Comparison of ENCODE assay signal across 1 cellular context in genomic region chr1:202807926-202808757, GRCh38.
TF ChIP-seq lines count a peak whose summit lies in the region.

TSS of gene KDM5B (minus strand) at chr1:202808421. CDS start at chr1:202808305, 116 bp downstream.

TF ChIP-seq in WTC11, 78 proteins besides CTCF, POLR2A, EP300 and RAD21 (continued from another document and continues in another):
- TF ChIP-seq AFF4 (CRISPR knock-in tag; IDR thresholded peaks at IDR 0.05; ENCODE audit: borderline replicate concordance) (0 out of 2 replicates have a peak, but pooled peaks have one; percentile 28), IRF1 (CRISPR knock-in tag; IDR thresholded peaks at IDR 0.05) (no peak), ETV6 (CRISPR knock-in tag; IDR thresholded peaks at IDR 0.05) (peak; percentile 56; the same call in 1 of the 2 replicates), CBFB (CRISPR knock-in tag; IDR thresholded peaks at IDR 0.05; ENCODE audit: low read depth) (no peak), ZNF232 (CRISPR knock-in tag; IDR thresholded peaks at IDR 0.05) (peak; percentile 75; the same call in 1 of the 2 replicates), SP1 (CRISPR knock-in tag; conservative IDR thresholded peaks at IDR 0.05) (peak; percentile 98), STAT6 (CRISPR knock-in tag; conservative IDR thresholded peaks at IDR 0.05; ENCODE audit: low read depth) (no peak), GTF2I (CRISPR knock-in tag; conservative IDR thresholded peaks at IDR 0.05) (no peak), E2F5 (CRISPR knock-in tag; IDR thresholded peaks at IDR 0.05) (peak; percentile 76), TEAD4 (CRISPR knock-in tag; IDR thresholded peaks at IDR 0.05) (no peak), ZNF138 (CRISPR knock-in tag; conservative IDR thresholded peaks at IDR 0.05) (no peak), CDX4 (CRISPR knock-in tag; IDR thresholded peaks at IDR 0.05; ENCODE audit: borderline replicate concordance) (no peak), NFATC4 (CRISPR knock-in tag; IDR thresholded peaks at IDR 0.05) (no peak), KAT7 (CRISPR knock-in tag; IDR thresholded peaks at IDR 0.05; ENCODE audit: borderline replicate concordance) (no peak), JUN (CRISPR knock-in tag; IDR thresholded peaks at IDR 0.05) (peak; percentile 47; the same call in 1 of the 2 replicates), PRDM15 (CRISPR knock-in tag; IDR thresholded peaks at IDR 0.05) (no peak), NFYB (CRISPR knock-in tag; conservative IDR thresholded peaks at IDR 0.05; ENCODE audit: low read depth) (no peak; the same call in 1 of the 2 replicates), ATF2 (CRISPR knock-in tag; IDR thresholded peaks at IDR 0.05; ENCODE audit: borderline replicate concordance, low read depth) (no peak), HMGXB4 (CRISPR knock-in tag; IDR thresholded peaks at IDR 0.05) (peak; percentile 90), CREB1 (CRISPR knock-in tag; IDR thresholded peaks at IDR 0.05) (peak; percentile 46; the same call in 1 of the 2 replicates), USF2 (CRISPR knock-in tag; IDR thresholded peaks at IDR 0.05) (peak; percentile 43; the same call in 1 of the 2 replicates), ZNF423 (CRISPR knock-in tag; IDR thresholded peaks at IDR 0.05) (no peak), ZNF263 (CRISPR knock-in tag; IDR thresholded peaks at IDR 0.05; ENCODE audit: low read depth) (peak; percentile 45; the same call in 1 of the 2 replicates), NR2C2 (CRISPR knock-in tag; IDR thresholded peaks at IDR 0.05) (no peak), TCF7 (CRISPR knock-in tag; IDR thresholded peaks at IDR 0.05; ENCODE audit: low read depth) (no peak), FOXK1 (CRISPR knock-in tag; IDR thresholded peaks at IDR 0.05) (peak; percentile 98), SOX15 (CRISPR knock-in tag; IDR thresholded peaks at IDR 0.05) (no peak), RELA (CRISPR knock-in tag; IDR thresholded peaks at IDR 0.05; ENCODE audit: borderline replicate concordance) (no peak), CREM (CRISPR knock-in tag; IDR thresholded peaks at IDR 0.05) (peak; percentile 68; the same call in 1 of the 2 replicates), ARID4B (CRISPR knock-in tag; IDR thresholded peaks at IDR 0.05; ENCODE audit: borderline replicate concordance) (peak; percentile 84; the same call in 1 of the 2 replicates), ZBTB43 (CRISPR knock-in tag; IDR thresholded peaks at IDR 0.05) (peak; percentile 69; the same call in 1 of the 2 replicates), HMGA2 (CRISPR knock-in tag; IDR thresholded peaks at IDR 0.05) (no peak)
